Comparison of ENCODE assay signal across 9 cellular contexts in the genomic region with DNA sequence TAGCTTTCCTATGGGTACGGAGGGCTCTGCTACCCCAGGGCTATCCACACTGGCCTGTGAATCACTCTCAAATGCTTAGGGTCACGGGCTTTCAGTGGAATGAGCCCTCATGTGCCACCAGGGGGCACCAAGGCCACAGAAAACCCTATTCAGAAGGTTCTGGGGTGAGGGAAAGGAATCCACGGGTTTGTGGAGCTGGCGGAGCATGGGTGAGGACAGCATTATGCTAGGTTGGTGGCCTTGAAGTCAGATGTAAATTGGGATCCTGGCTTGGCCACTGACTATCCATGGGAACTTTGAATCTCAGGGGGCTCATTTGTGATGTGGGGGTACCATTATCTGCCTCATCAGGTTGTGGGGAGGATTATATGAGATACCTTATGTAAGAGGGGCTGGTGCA. TPM values are rescaled to one million over a fixed set of nuclear protein-coding genes. Genes with fewer than 3 reads are reported as not detected.
DNase-seq lines count a peak whose midpoint lies in the region; ATAC-seq and TF ChIP-seq lines count a peak whose summit lies in the region.
"Had no signal": no experiment of that assay in that cellular context is flagged by ENCODE, and none has a peak within 500 bp of the region (broad histone marks: within the 10 kb centered on the region; RNA-seq: fewer than 3 reads in every experiment).

No MANE protein-coding gene starts in this region.

- H3K9me3 ChIP-seq in upper lobe of right lung = no peaks in the 10 kb centered on the region

- H3K4me3 ChIP-seq in upper lobe of right lung = no peak overlapping the region

- no peak overlapping the region for H3K27ac ChIP-seq in upper lobe of right lung
- H3K27ac ChIP-seq: epithelial cell of prostate had no signal

- TF ChIP-seq RAD21 in Ishikawa (IDR thresholded peaks at IDR 0.05; ENCODE audit: low read depth) = peak; percentile 95

- H3K27me3 ChIP-seq in upper lobe of right lung = no peaks in the 10 kb centered on the region

- no peaks in the 10 kb centered on the region for H3K4me1 ChIP-seq in upper lobe of right lung

- no peak for TF ChIP-seq EP300 in Ishikawa (IDR thresholded peaks at IDR 0.05; ENCODE audit: borderline replicate concordance)

- intact Hi-C loops in upper lobe of right lung (cut with DNase I) = no loop called here

- POLR2A ChIA-PET in GM10248 (lab: Yijun Ruan, JAX) = no interaction called here

- DNase-seq in GM10248 (ENCODE audit: extremely low spot score) = peak; percentile 64
- peak; percentile 27 for DNase-seq in SHP77 treated with DMSO at 0.1 percent for 48 hours (lab: John Stamatoyannopoulos, UW)
- DNase-seq in activated naive CD4-positive, alpha-beta T cell (lab: John Stamatoyannopoulos, UW) = peak in 3 of 4 experiments; percentile 18 to 49 (median 28)
- DNase-seq in glomerular endothelial cell (ENCODE audit: extremely low read depth, low read depth, low spot score) = peak; percentile 39
- peak; percentile 79 for DNase-seq in pons (ENCODE audit: low spot score)
- peak; percentile 85 for DNase-seq in upper lobe of right lung

- no peaks in the 10 kb centered on the region for H3K36me3 ChIP-seq in upper lobe of right lung

- TF ChIP-seq CTCF in GM10248 (IDR thresholded peaks at IDR 0.05; ENCODE audit: control extremely low read depth, extremely low read depth, low read depth, missing control alignments) = peak; percentile 64
- peak; percentile 79 for TF ChIP-seq CTCF in upper lobe of right lung (IDR thresholded peaks at IDR 0.05)

- CTCF ChIA-PET in GM10248 (lab: Yijun Ruan, JAX) = interaction anchor here (0.5 to 10.0 kb wide), 44 partner anchors 9 to 368 kb away, joined by 3 to 135 read pairs (median 5); a partner anchor contains a TSS

- ATAC-seq in upper lobe of right lung (peak; percentile 89), HG02840 (IDR thresholded peaks at IDR 0.05; ENCODE audit: low FRiP score, unreplicated experiment) (no peak)

TF ChIP-seq in Ishikawa, 13 proteins besides CTCF, POLR2A, EP300 and RAD21:
- TF ChIP-seq CEBPB (IDR thresholded peaks at IDR 0.05) = no peak
- 0 out of 2 replicates have a peak, but pooled peaks have one; percentile 9 for TF ChIP-seq TEAD4 (IDR thresholded peaks at IDR 0.05)

RNA-seq across cellular contexts. Expression of a gene that starts 5.1 kb away (rescaled TPM):
- 113 and 169 TPM in 2 replicates for total RNA-seq in glomerular endothelial cell
- total RNA-seq in upper lobe of right lung = 110 TPM

RNA-seq across cellular contexts. Expression of a gene that starts 21.8 kb away (rescaled TPM):
- total RNA-seq in glomerular endothelial cell (1.2 and 3.1 TPM in 2 replicates), upper lobe of right lung (15.9 TPM)

RNA-seq across cellular contexts. Expression of a gene that starts 38.4 kb away (rescaled TPM):
- total RNA-seq in glomerular endothelial cell = not detected in 2 replicates
- total RNA-seq in upper lobe of right lung = 0.41 TPM

Comparison
In these comparisons a context has a peak if more than half of its experiments do, and no peak if none do; other contexts are left out.
1. DNase-seq: peak in every context shown above with its lines; median percentile 85 in upper lobe of right lung; 79 in pons; 64 in GM10248; 39 in glomerular endothelial cell; 28 in activated naive CD4-positive, alpha-beta T cell; 27 in SHP77 treated with DMSO at 0.1 percent for 48 hours.